Comparison of ENCODE assay signal across 22 cellular contexts in genomic region chr16:86669937-86670772, GRCh38.
A peak's percentile ranks its signal among the peaks of the same experiment; 100 is the strongest.
DNase-seq lines count a peak whose midpoint lies in the region; ATAC-seq, FAIRE-seq and TF ChIP-seq lines count a peak whose summit lies in the region.
"Had no signal": no experiment of that assay in that cellular context is flagged by ENCODE, and none has a peak within 500 bp of the region (broad histone marks: within the 10 kb centered on the region; RNA-seq: fewer than 3 reads in every experiment).

No MANE protein-coding gene starts in this region.

- in situ Hi-C loops in astrocyte of the spinal cord (cut with HindIII; ENCODE audit: low sequenced_read_pairs): no loop called here

- TF ChIP-seq RAD21 in A549 (conservative IDR thresholded peaks at IDR 0.05 in 1 of 2, IDR thresholded peaks at IDR 0.05 in 1 of 2): no peak

- TF ChIP-seq EP300 in A549 (IDR thresholded peaks at IDR 0.05): no peak

- H3K4me3 Mint-ChIP-seq in stimulated activated effector memory CD8-positive, alpha-beta T cell treated with anti-CD3 and anti-CD28 coated beads, Interleukin-12 subunit alpha, Interleukin-12 subunit beta, amount 100 ng/mL, for 72 hours: no peak overlapping the region
- H3K4me3 Mint-ChIP-seq in stimulated activated memory B cell treated with anti-CD40 and anti-IgM and Interleukin-4, amounts not matched to agents 10 μg/mL and 1 μg/mL and 100 μg/mL, for 72 hours: no peak overlapping the region
- no peak overlapping the region for H3K4me3 Mint-ChIP-seq in WTC11
- H3K4me3 Mint-ChIP-seq: activated CD4-positive, alpha-beta memory T cell treated with anti-CD3 and anti-CD28 coated beads, Interleukin-2, amount 10 ng/mL, durations not matched to agents 7 days and 5 days; activated naive CD8-positive, alpha-beta T cell; CD14-positive monocyte; natural killer cell treated with Interleukin-12 subunit alpha and Interleukin-12 subunit beta and Interleukin-15 and Interleukin-18, amount 100 ng/mL, for 72 hours had no signal

- DNase-seq in A549 (ENCODE audit: low read depth in 1 of 2, low spot score in 1 of 2): no peak
- DNase-seq in astrocyte of the spinal cord (ENCODE audit: low read depth, low spot score): peak; percentile 55
- peak; percentile 75 for DNase-seq in right atrium auricular region (ENCODE audit: low spot score)
- peak; percentile 61 to 92 for DNase-seq in psoas muscle
- DNase-seq in HPDE6-E6E7 (ENCODE audit: extremely low spot score): no peak
- DNase-seq in stimulated activated effector memory CD8-positive, alpha-beta T cell treated with anti-CD3 and anti-CD28 coated beads, Interleukin-12 subunit alpha, Interleukin-12 subunit beta, amount 100 ng/mL, for 72 hours (ENCODE audit: low spot score in 2 of 2): no peak
- DNase-seq in WTC11 (ENCODE audit: low spot score): no peak
- DNase-seq: activated CD4-positive, alpha-beta memory T cell treated with anti-CD3 and anti-CD28 coated beads, Interleukin-2, amount 10 ng/mL, durations not matched to agents 7 days and 5 days; activated T-cell treated with anti-CD3 and anti-CD28 coated beads, Interleukin-2, amount 50 U/mL, for 48 hours; DMS53; effector CD4-positive, alpha-beta T cell; NCI-H2107; NCI-H774; PC-9 had no signal

- H3K4me1 ChIP-seq in A549 (peaks cover 12% of the 10 kb centered on the region), right atrium auricular region (peaks cover 0 to 40% of the 10 kb centered on the region in 2 donors), psoas muscle (peaks cover 8% of the 10 kb centered on the region)

- H3K9me3 Mint-ChIP-seq in stimulated activated effector memory CD8-positive, alpha-beta T cell treated with anti-CD3 and anti-CD28 coated beads, Interleukin-12 subunit alpha, Interleukin-12 subunit beta, amount 100 ng/mL, for 72 hours: peaks cover 3% of the 10 kb centered on the region
- peaks cover 6% of the 10 kb centered on the region for H3K9me3 Mint-ChIP-seq in stimulated activated memory B cell treated with anti-CD40 and anti-IgM and Interleukin-4, amounts not matched to agents 10 μg/mL and 1 μg/mL and 100 μg/mL, for 72 hours
- H3K9me3 Mint-ChIP-seq in WTC11: peaks cover 4% of the 10 kb centered on the region
- H3K9me3 Mint-ChIP-seq: natural killer cell treated with Interleukin-12 subunit alpha and Interleukin-12 subunit beta and Interleukin-15 and Interleukin-18, amount 100 ng/mL, for 72 hours had no signal

- 92% methylated on average over 26 of the region's 30 CpGs for WGBS in A549 (ENCODE audit: missing lambda C conversion rate)
- WGBS in psoas muscle, 3 donors: 16 to 22% (median 17%) methylated on average over 30 of the region's 30 CpGs

- TF ChIP-seq POLR2A in A549 (IDR thresholded peaks at IDR 0.05; ENCODE audit: low read length): no peak

- H3K27ac ChIP-seq in A549 (peak overlapping the region; percentile 24 to 49; a peak in 2 of 6 replicates), right atrium auricular region (peak overlapping the region; percentile 64 to 74), psoas muscle (no peak overlapping the region)
- H3K27ac ChIP-seq: PC-9 had no signal

- H3K4me1 Mint-ChIP-seq in stimulated activated effector memory CD8-positive, alpha-beta T cell treated with anti-CD3 and anti-CD28 coated beads, Interleukin-12 subunit alpha, Interleukin-12 subunit beta, amount 100 ng/mL, for 72 hours: peaks cover under 1% of the 10 kb centered on the region
- peaks cover 2% of the 10 kb centered on the region for H3K4me1 Mint-ChIP-seq in stimulated activated memory B cell treated with anti-CD40 and anti-IgM and Interleukin-4, amounts not matched to agents 10 μg/mL and 1 μg/mL and 100 μg/mL, for 72 hours
- H3K4me1 Mint-ChIP-seq in WTC11: peaks cover 27% of the 10 kb centered on the region
- H3K4me1 Mint-ChIP-seq: CD14-positive monocyte had no signal

- H3K27me3 ChIP-seq in right atrium auricular region (no peaks in the 10 kb centered on the region), psoas muscle (ENCODE audit: insufficient read depth in 3 of 3, low read length in 2 of 3) (peaks cover 0 to 49% (median 3%) of the 10 kb centered on the region in 3 donors)

- ATAC-seq in A549 (no peak), psoas muscle (peak; percentile 49 to 93 (median 84)), WTC11 (no peak)
- ATAC-seq in stimulated activated effector memory CD8-positive, alpha-beta T cell treated with anti-CD3 and anti-CD28 coated beads, Interleukin-12 subunit alpha, Interleukin-12 subunit beta, amount 100 ng/mL, for 72 hours: no peak
- ATAC-seq in stimulated activated memory B cell treated with anti-CD40 and anti-IgM and Interleukin-4, amounts not matched to agents 10 μg/mL and 1 μg/mL and 100 μg/mL, for 72 hours: no peak
- ATAC-seq: natural killer cell treated with Interleukin-12 subunit alpha and Interleukin-12 subunit beta and Interleukin-15 and Interleukin-18, amount 100 ng/mL, for 72 hours had no signal

- H3K36me3 Mint-ChIP-seq in stimulated activated effector memory CD8-positive, alpha-beta T cell treated with anti-CD3 and anti-CD28 coated beads, Interleukin-12 subunit alpha, Interleukin-12 subunit beta, amount 100 ng/mL, for 72 hours: no peaks in the 10 kb centered on the region
- no peaks in the 10 kb centered on the region for H3K36me3 Mint-ChIP-seq in stimulated activated memory B cell treated with anti-CD40 and anti-IgM and Interleukin-4, amounts not matched to agents 10 μg/mL and 1 μg/mL and 100 μg/mL, for 72 hours
- H3K36me3 Mint-ChIP-seq in WTC11: no peaks in the 10 kb centered on the region
- H3K36me3 Mint-ChIP-seq: activated naive CD8-positive, alpha-beta T cell; CD14-positive monocyte; IgD-negative memory B cell; natural killer cell treated with Interleukin-12 subunit alpha and Interleukin-12 subunit beta and Interleukin-15 and Interleukin-18, amount 100 ng/mL, for 72 hours had no signal

- POLR2A ChIA-PET in A549 (lab: Yijun Ruan, JAX) (no interaction called here), WTC11 (lab: Charles Lee) (interaction anchor here (0.5 kb wide), 1 partner anchor 32 kb away, joined by 4 read pairs; no protein-coding TSS in a partner anchor)

- H3K27me3 Mint-ChIP-seq in stimulated activated memory B cell treated with anti-CD40 and anti-IgM and Interleukin-4, amounts not matched to agents 10 μg/mL and 1 μg/mL and 100 μg/mL, for 72 hours: peaks cover 10% of the 10 kb centered on the region
- peaks cover 5% of the 10 kb centered on the region; the same call in 1 of the 2 replicates for H3K27me3 Mint-ChIP-seq in WTC11 (ENCODE audit: low read depth)
- H3K27me3 Mint-ChIP-seq: IgD-negative memory B cell had no signal

- H3K4me3 ChIP-seq in A549: no peak overlapping the region
- no peak overlapping the region for H3K4me3 ChIP-seq in astrocyte of the spinal cord (ENCODE audit: low read depth, low read length)
- H3K4me3 ChIP-seq in right atrium auricular region: no peak overlapping the region
- peak overlapping the region; percentile 2 for H3K4me3 ChIP-seq in psoas muscle
- H3K4me3 ChIP-seq: lung, PC-9 had no signal

- no peak overlapping the region for H3K27ac Mint-ChIP-seq in stimulated activated effector memory CD8-positive, alpha-beta T cell treated with anti-CD3 and anti-CD28 coated beads, Interleukin-12 subunit alpha, Interleukin-12 subunit beta, amount 100 ng/mL, for 72 hours
- H3K27ac Mint-ChIP-seq in stimulated activated memory B cell treated with anti-CD40 and anti-IgM and Interleukin-4, amounts not matched to agents 10 μg/mL and 1 μg/mL and 100 μg/mL, for 72 hours: no peak overlapping the region
- H3K27ac Mint-ChIP-seq in WTC11: no peak overlapping the region
- H3K27ac Mint-ChIP-seq: activated CD4-positive, alpha-beta memory T cell treated with anti-CD3 and anti-CD28 coated beads, Interleukin-2, amount 10 ng/mL, durations not matched to agents 7 days and 5 days; activated naive CD8-positive, alpha-beta T cell; IgD-negative memory B cell; natural killer cell treated with Interleukin-12 subunit alpha and Interleukin-12 subunit beta and Interleukin-15 and Interleukin-18, amount 100 ng/mL, for 72 hours had no signal

- intact Hi-C loops in psoas muscle (cut with DNase I): no loop called here

- H3K9me3 ChIP-seq in A549 (peaks cover 7% of the 10 kb centered on the region; the same call in 2 of the 3 replicates), right atrium auricular region (peaks cover 0 to 7% of the 10 kb centered on the region in 2 donors), psoas muscle (no peaks in the 10 kb centered on the region)

- CTCF ChIA-PET in A549 (lab: Yijun Ruan, JAX): no interaction called here
- CTCF ChIA-PET in WTC11 (lab: Charles Lee): interaction anchor here (1.0 kb wide), 1 partner anchor 204 kb away, joined by 3 read pairs; no protein-coding TSS in a partner anchor

- FAIRE-seq in A549 (lab: Jason Lieb, UNC): no peak
- FAIRE-seq: GM18507, GM19239 had no signal

- TF ChIP-seq CTCF in A549 (IDR thresholded peaks at IDR 0.05) (no peak), astrocyte of the spinal cord (IDR thresholded peaks at IDR 0.05; ENCODE audit: low read depth, low read length) (no peak), right atrium auricular region (IDR thresholded peaks at IDR 0.05) (no peak), psoas muscle (IDR thresholded peaks at IDR 0.05) (no peak), WTC11 (IDR thresholded peaks at IDR 0.05) (no peak)

- H3K36me3 ChIP-seq in right atrium auricular region (no peaks in the 10 kb centered on the region), psoas muscle (ENCODE audit: insufficient read depth in 1 of 2, low read depth in 1 of 2) (no peaks in the 10 kb centered on the region)

- no peak overlapping the region for H3K4me2 ChIP-seq in A549
- H3K4me2 ChIP-seq: PC-9 had no signal

TF ChIP-seq in A549, 52 proteins besides CTCF, POLR2A, EP300 and RAD21 (continues in another document):
- TF ChIP-seq E2F6 (IDR thresholded peaks at IDR 0.05; ENCODE audit: borderline replicate concordance, low read depth): no peak
- TF ChIP-seq CEBPB (IDR thresholded peaks at IDR 0.05): no peak
- TF ChIP-seq JUN (IDR thresholded peaks at IDR 0.05): no peak

TF ChIP-seq in WTC11, 78 proteins besides CTCF, POLR2A, EP300 and RAD21 (continues in another document):
- TF ChIP-seq PREB (CRISPR knock-in tag; IDR thresholded peaks at IDR 0.05; ENCODE audit: borderline replicate concordance) (no peak), ZNF263 (CRISPR knock-in tag; IDR thresholded peaks at IDR 0.05; ENCODE audit: low read depth) (no peak), NFYB (CRISPR knock-in tag; conservative IDR thresholded peaks at IDR 0.05; ENCODE audit: low read depth) (no peak), FOXP1 (CRISPR knock-in tag; IDR thresholded peaks at IDR 0.05; ENCODE audit: borderline replicate concordance) (no peak), NFATC4 (CRISPR knock-in tag; IDR thresholded peaks at IDR 0.05) (no peak), TEAD1 (CRISPR knock-in tag; IDR thresholded peaks at IDR 0.05) (no peak), IRF2 (CRISPR knock-in tag; IDR thresholded peaks at IDR 0.05; ENCODE audit: borderline replicate concordance, low read depth) (no peak)

Comparison
In these comparisons a context has a peak if more than half of its experiments do, and no peak if none do; other contexts are left out.
1. ATAC-seq: peak in psoas muscle (4 of 4); none in A549 (0 of 2), stimulated activated effector memory CD8-positive, alpha-beta T cell treated with anti-CD3 and anti-CD28 coated beads, Interleukin-12 subunit alpha, Interleukin-12 subunit beta, amount 100 ng/mL, for 72 hours (single experiment), stimulated activated memory B cell treated with anti-CD40 and anti-IgM and Interleukin-4, amounts not matched to agents 10 μg/mL and 1 μg/mL and 100 μg/mL, for 72 hours (single experiment) and WTC11 (single experiment).
2. DNase-seq: peak in astrocyte of the spinal cord (single experiment), right atrium auricular region (single experiment) and psoas muscle (2 of 2); none in A549 (0 of 2), HPDE6-E6E7 (single experiment), stimulated activated effector memory CD8-positive, alpha-beta T cell treated with anti-CD3 and anti-CD28 coated beads, Interleukin-12 subunit alpha, Interleukin-12 subunit beta, amount 100 ng/mL, for 72 hours (0 of 2) and WTC11 (single experiment).